In genomic region chr2:115183144-115183543, GRCh38 we compare ENCODE assay signal across 25 cellular contexts.
"Had no signal": no experiment of that assay in that cellular context is flagged by ENCODE, and none has a peak within 500 bp of the region (broad histone marks: within the 10 kb centered on the region; RNA-seq: fewer than 3 reads in every experiment).

No MANE protein-coding gene starts in this region.

- H3K27me3 Mint-ChIP-seq: activated naive CD8-positive, alpha-beta T cell treated with anti-CD3 and anti-CD28 coated beads, Interleukin-2, amount 10 ng/mL, durations not matched to agents 7 days and 5 days had no signal

- H3K27me3 ChIP-seq: heart left ventricle, transverse colon, uterus had no signal

- H3K36me3 ChIP-seq: heart left ventricle, transverse colon, uterus had no signal

- H3K9me3 ChIP-seq: heart left ventricle, transverse colon, uterus had no signal

- H3K27ac ChIP-seq: coronary artery, epithelial cell of prostate, heart left ventricle, transverse colon, uterus had no signal

- H3K4me1 Mint-ChIP-seq: activated naive CD8-positive, alpha-beta T cell treated with anti-CD3 and anti-CD28 coated beads, Interleukin-2, amount 10 ng/mL, durations not matched to agents 7 days and 5 days; natural killer cell; stimulated activated effector memory CD8-positive, alpha-beta T cell treated with anti-CD3 and anti-CD28 coated beads, Interleukin-12 subunit alpha, Interleukin-12 subunit beta, amount 100 ng/mL, for 72 hours had no signal

- H3K4me3 ChIP-seq: coronary artery, heart left ventricle, lung, transverse colon, uterus had no signal

- H3K4me3 Mint-ChIP-seq: activated naive CD8-positive, alpha-beta T cell treated with anti-CD3 and anti-CD28 coated beads, Interleukin-2, amount 10 ng/mL, durations not matched to agents 7 days and 5 days; activated T-cell treated with anti-CD3 and anti-CD28 coated beads, Interleukin-2, amount 50 U/mL, for 4 hours; natural killer cell; stimulated activated effector memory CD8-positive, alpha-beta T cell treated with anti-CD3 and anti-CD28 coated beads, Interleukin-12 subunit alpha, Interleukin-12 subunit beta, amount 100 ng/mL, for 72 hours; T-helper 1 cell treated with Interleukin-12 subunit alpha and Interleukin-12 subunit beta and Interleukin-4 antibody, amounts not matched to agents 30 μg/mL and 1 μg/mL, for 36 hours had no signal

- FAIRE-seq: bronchial epithelial cell, small intestine had no signal

- DNase-seq: activated CD4-positive, alpha-beta T cell treated with anti-CD3 and anti-CD28 coated beads for 4 hours; activated CD4-positive, alpha-beta T cell treated with anti-CD3 and anti-CD28 coated beads, Interleukin-2, amount 50 U/mL, for 48 hours; activated CD4-positive, CD25-positive, alpha-beta regulatory T cell; activated CD8-positive, alpha-beta memory T cell treated with anti-CD3 and anti-CD28 coated beads, Interleukin-2, amount 50 U/mL, for 48 hours; activated naive CD4-positive, alpha-beta T cell treated with Interleukin-2 at 50 U/mL for 16 hours; activated naive CD8-positive, alpha-beta T cell treated with anti-CD3 and anti-CD28 coated beads, Interleukin-2, amount 10 ng/mL, durations not matched to agents 7 days and 5 days; activated T-cell treated with anti-CD3 and anti-CD28 coated beads, Interleukin-2, amount 50 U/mL, for 4 hours; amniotic stem cell; heart left ventricle; natural killer cell; posterior cingulate gyrus; small intestine; stimulated activated CD4-positive, alpha-beta T cell treated with anti-CD3 and anti-CD28 coated beads, Interleukin-2, amount 100 ng/mL, for 24 hours; T1000; transverse colon; uterus had no signal

- H3K36me3 Mint-ChIP-seq: activated naive CD8-positive, alpha-beta T cell treated with anti-CD3 and anti-CD28 coated beads, Interleukin-2, amount 10 ng/mL, durations not matched to agents 7 days and 5 days; stimulated activated effector memory CD8-positive, alpha-beta T cell treated with anti-CD3 and anti-CD28 coated beads, Interleukin-12 subunit alpha, Interleukin-12 subunit beta, amount 100 ng/mL, for 72 hours had no signal

- H3K27ac Mint-ChIP-seq: activated naive CD8-positive, alpha-beta T cell treated with anti-CD3 and anti-CD28 coated beads, Interleukin-2, amount 10 ng/mL, durations not matched to agents 7 days and 5 days; activated T-helper 2 cell treated with anti-CD3 and anti-CD28 coated beads, Interferon-gamma antibody, Interleukin-2, Interleukin-4, amounts not matched to agents 10 μg/mL and 5 μg/mL and 100 μg/mL, durations not matched to agents 14 hours and 24 hours and 36 hours; natural killer cell; stimulated activated effector memory CD8-positive, alpha-beta T cell treated with anti-CD3 and anti-CD28 coated beads, Interleukin-12 subunit alpha, Interleukin-12 subunit beta, amount 100 ng/mL, for 72 hours; T-helper 1 cell treated with Interleukin-12 subunit alpha and Interleukin-12 subunit beta and Interleukin-4 antibody, amounts not matched to agents 30 μg/mL and 1 μg/mL, for 36 hours had no signal

- ATAC-seq: activated T-cell treated with anti-CD3 and anti-CD28 coated beads, Interleukin-2, amount 50 U/mL, for 4 hours; heart left ventricle; left lobe of liver; natural killer cell; sciatic nerve; stimulated activated effector memory CD8-positive, alpha-beta T cell treated with anti-CD3 and anti-CD28 coated beads, Interleukin-12 subunit alpha, Interleukin-12 subunit beta, amount 100 ng/mL, for 72 hours had no signal

- H3K4me1 ChIP-seq: heart left ventricle, transverse colon, uterus had no signal
